12 cellular contexts compared by ENCODE assay signal in the genomic region with DNA sequence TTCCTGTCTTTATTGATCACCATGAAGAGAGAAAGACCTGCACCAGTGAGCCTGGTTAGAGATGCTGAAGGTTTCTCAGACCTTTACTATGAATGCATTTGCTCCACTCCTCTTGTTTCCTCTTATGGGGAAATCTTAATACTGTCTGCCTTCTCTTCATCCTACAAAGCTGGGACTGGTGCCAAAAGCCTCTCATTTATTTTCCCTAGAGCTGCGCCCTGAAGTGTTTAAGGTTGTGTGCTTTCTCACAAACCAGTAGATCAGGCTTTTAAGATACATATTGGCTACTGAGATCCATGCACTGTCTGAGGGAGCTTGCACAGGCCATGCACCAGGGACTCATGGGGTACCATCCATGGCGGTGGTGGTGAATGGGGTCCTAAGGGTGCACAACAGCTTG.
DNase-seq lines count a peak whose midpoint lies in the region; TF ChIP-seq lines count a peak whose summit lies in the region.
"Had no signal": no experiment of that assay in that cellular context is flagged by ENCODE, and none has a peak within 500 bp of the region (broad histone marks: within the 10 kb centered on the region; RNA-seq: fewer than 3 reads in every experiment).

No MANE protein-coding gene starts in this region.

- no peaks in the 10 kb centered on the region for H3K36me3 Mint-ChIP-seq in dendritic cell treated with granulocyte-macrophage colony-stimulating factor and Interleukin-4, amounts not matched to agents 40 ng/mL and 50 ng/mL, for 4 days (ENCODE audit: low read depth)
- H3K36me3 Mint-ChIP-seq in progenitor cell of endocrine pancreas (ENCODE audit: insufficient read depth) = peaks cover 17% of the 10 kb centered on the region

- intact Hi-C loops in dendritic cell treated with granulocyte-macrophage colony-stimulating factor and Interleukin-4, amounts not matched to agents 40 ng/mL and 50 ng/mL, for 4 days (cut with micrococcal nuclease) = no loop called here

- peaks cover 12% of the 10 kb centered on the region for H3K4me1 Mint-ChIP-seq in dendritic cell treated with granulocyte-macrophage colony-stimulating factor and Interleukin-4, amounts not matched to agents 40 ng/mL and 50 ng/mL, for 4 days (ENCODE audit: low read depth)
- H3K4me1 Mint-ChIP-seq in progenitor cell of endocrine pancreas (ENCODE audit: low read depth) = peaks cover 9% of the 10 kb centered on the region

- H3K27ac Mint-ChIP-seq in dendritic cell treated with granulocyte-macrophage colony-stimulating factor and Interleukin-4, amounts not matched to agents 40 ng/mL and 50 ng/mL, for 4 days = peak overlapping the region; percentile 1
- no peak overlapping the region for H3K27ac Mint-ChIP-seq in progenitor cell of endocrine pancreas
- H3K27ac Mint-ChIP-seq: HFFc6 had no signal

- no peaks in the 10 kb centered on the region for H3K27me3 Mint-ChIP-seq in dendritic cell treated with granulocyte-macrophage colony-stimulating factor and Interleukin-4, amounts not matched to agents 40 ng/mL and 50 ng/mL, for 4 days
- no peaks in the 10 kb centered on the region for H3K27me3 Mint-ChIP-seq in progenitor cell of endocrine pancreas

- peaks cover 49% of the 10 kb centered on the region for H3K9me3 Mint-ChIP-seq in dendritic cell treated with granulocyte-macrophage colony-stimulating factor and Interleukin-4, amounts not matched to agents 40 ng/mL and 50 ng/mL, for 4 days
- peaks cover 26% of the 10 kb centered on the region for H3K9me3 Mint-ChIP-seq in progenitor cell of endocrine pancreas (ENCODE audit: low read depth)

- no peak overlapping the region for H3K4me3 Mint-ChIP-seq in dendritic cell treated with granulocyte-macrophage colony-stimulating factor and Interleukin-4, amounts not matched to agents 40 ng/mL and 50 ng/mL, for 4 days
- H3K4me3 Mint-ChIP-seq in progenitor cell of endocrine pancreas (ENCODE audit: low read depth) = peak overlapping the region; percentile 11
- H3K4me3 Mint-ChIP-seq: CD14-positive monocyte, HFFc6 had no signal

- TF ChIP-seq CTCF in progenitor cell of endocrine pancreas (IDR thresholded peaks at IDR 0.05; ENCODE audit: unreplicated experiment) = no peak

- peak; percentile 3 for DNase-seq in DMS53 (lab: John Stamatoyannopoulos, UW)
- DNase-seq in DMS53 treated with DMSO at 0.1 percent for 48 hours (lab: John Stamatoyannopoulos, UW; ENCODE audit: unreplicated experiment) = no peak
- peak; percentile 67 for DNase-seq in HT-29 (ENCODE audit: low spot score)
- DNase-seq in progenitor cell of endocrine pancreas (ENCODE audit: low spot score, unreplicated experiment) = no peak
- no peak for DNase-seq in NCI-H524 (lab: John Stamatoyannopoulos, UW)
- DNase-seq in stimulated activated CD4-positive, alpha-beta T cell treated with anti-CD3 and anti-CD28 coated beads, Interleukin-12 subunit alpha, Interleukin-12 subunit beta, amount 100 ng/mL, for 4 hours = no peak
- DNase-seq: DMS 273 treated with DMSO at 0.1 percent for 48 hours, GF-D8, HCEC 1CT, HFFc6 had no signal

Comparison
In these comparisons a context has a peak if more than half of its experiments do, and no peak if none do; other contexts are left out.
1. DNase-seq: peak in DMS53 (single experiment) and HT-29 (single experiment); none in DMS53 treated with DMSO at 0.1 percent for 48 hours (single experiment), progenitor cell of endocrine pancreas (single experiment), NCI-H524 (0 of 2) and stimulated activated CD4-positive, alpha-beta T cell treated with anti-CD3 and anti-CD28 coated beads, Interleukin-12 subunit alpha, Interleukin-12 subunit beta, amount 100 ng/mL, for 4 hours (single experiment).